Comparison of ENCODE assay signal across 1 cellular context in the genomic region with DNA sequence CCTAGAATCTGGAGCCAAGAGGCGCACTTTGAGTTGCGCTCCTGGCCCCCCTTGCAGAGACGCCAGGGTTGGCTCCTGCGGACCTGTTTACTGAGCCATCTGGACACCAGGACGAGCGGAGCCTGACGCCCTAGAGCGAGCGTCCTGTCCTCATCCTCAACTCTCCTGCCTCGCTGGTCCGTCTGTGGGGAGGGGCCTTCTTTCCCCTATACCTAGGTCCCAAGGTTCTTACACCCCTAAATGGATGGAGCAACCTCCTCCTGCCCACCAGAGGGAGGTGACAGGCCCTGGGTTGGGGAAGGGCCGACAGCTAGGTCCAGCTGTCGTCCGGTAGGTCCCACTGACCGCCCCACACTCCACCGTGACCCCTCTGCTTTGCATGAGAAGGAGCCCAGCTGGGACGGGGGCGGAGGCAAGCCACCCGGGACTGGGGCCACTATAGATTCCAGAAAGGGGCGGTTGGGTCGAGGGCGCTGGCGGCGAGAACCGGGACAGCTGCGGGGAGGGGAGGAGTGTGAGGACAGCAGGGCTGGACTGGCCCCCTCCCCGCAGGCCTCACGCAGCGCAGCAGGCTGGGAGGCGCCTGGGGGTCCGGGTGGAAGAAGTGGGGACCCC.
TF ChIP-seq lines count a peak whose summit lies in the region.

No MANE protein-coding gene starts in this region.

TF ChIP-seq in HepG2, 621 proteins besides CTCF, POLR2A, EP300 and RAD21:
- TF ChIP-seq, protein P1, sequence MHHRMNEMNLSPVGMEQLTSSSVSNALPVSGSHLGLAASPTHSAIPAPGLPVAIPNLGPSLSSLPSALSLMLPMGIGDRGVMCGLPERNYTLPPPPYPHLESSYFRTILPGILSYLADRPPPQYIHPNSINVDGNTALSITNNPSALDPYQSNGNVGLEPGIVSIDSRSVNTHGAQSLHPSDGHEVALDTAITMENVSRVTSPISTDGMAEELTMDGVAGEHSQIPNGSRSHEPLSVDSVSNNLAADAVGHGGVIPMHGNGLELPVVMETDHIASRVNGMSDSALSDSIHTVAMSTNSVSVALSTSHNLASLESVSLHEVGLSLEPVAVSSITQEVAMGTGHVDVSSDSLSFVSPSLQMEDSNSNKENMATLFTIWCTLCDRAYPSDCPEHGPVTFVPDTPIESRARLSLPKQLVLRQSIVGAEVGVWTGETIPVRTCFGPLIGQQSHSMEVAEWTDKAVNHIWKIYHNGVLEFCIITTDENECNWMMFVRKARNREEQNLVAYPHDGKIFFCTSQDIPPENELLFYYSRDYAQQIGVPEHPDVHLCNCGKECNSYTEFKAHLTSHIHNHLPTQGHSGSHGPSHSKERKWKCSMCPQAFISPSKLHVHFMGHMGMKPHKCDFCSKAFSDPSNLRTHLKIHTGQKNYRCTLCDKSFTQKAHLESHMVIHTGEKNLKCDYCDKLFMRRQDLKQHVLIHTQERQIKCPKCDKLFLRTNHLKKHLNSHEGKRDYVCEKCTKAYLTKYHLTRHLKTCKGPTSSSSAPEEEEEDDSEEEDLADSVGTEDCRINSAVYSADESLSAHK (CRISPR knock-in tag; IDR thresholded peaks at IDR 0.05; ENCODE audit: borderline replicate concordance), result no peak
- TF ChIP-seq EZH2 (conservative IDR thresholded peaks at IDR 0.05; ENCODE audit: low read depth, low read length), result peak; percentile 74; the same call in 1 of the 2 replicates
- 0 out of 2 replicates have a peak, but pooled peaks have one; percentile 21 for TF ChIP-seq HDAC1 (CRISPR knock-in tag; IDR thresholded peaks at IDR 0.05)
